28 cellular contexts compared by ENCODE assay signal in genomic region chr14:39324097-39324496, GRCh38.
A peak's percentile ranks its signal among the peaks of the same experiment; 100 is the strongest.
DNase-seq lines count a peak whose midpoint lies in the region; ATAC-seq, FAIRE-seq and TF ChIP-seq lines count a peak whose summit lies in the region.
"Had no signal": no experiment of that assay in that cellular context is flagged by ENCODE, and none has a peak within 500 bp of the region (broad histone marks: within the 10 kb centered on the region; RNA-seq: fewer than 3 reads in every experiment).

No MANE protein-coding gene starts in this region.

- H3K4me3 ChIP-seq in HepG2 (replicated peaks in 1 of 3; ENCODE audit: insufficient read depth in 1 of 3, low read depth in 2 of 3, low read length in 3 of 3) = no peak overlapping the region
- H3K4me3 ChIP-seq in right lobe of liver = no peak overlapping the region
- H3K4me3 ChIP-seq in endodermal cell (ENCODE audit: low read length) = no peak overlapping the region
- H3K4me3 ChIP-seq: BLaER1, GM12878 had no signal

- no peak for TF ChIP-seq POLR2A in HepG2 (IDR thresholded peaks at IDR 0.05; ENCODE audit: insufficient read depth in 1 of 2, low read depth in 2 of 2, low read length in 2 of 2)
- TF ChIP-seq POLR2A in right lobe of liver (IDR thresholded peaks at IDR 0.05) = no peak

- FAIRE-seq in HepG2 (lab: Jason Lieb, UNC) = no peak
- FAIRE-seq: A204.1, GM12878, GM12892, GM18507 had no signal

- intact Hi-C loops in HepG2 (cut with micrococcal nuclease; ENCODE audit: unreplicated experiment) (no loop called here), right lobe of liver (cut with DNase I) (no loop called here)

- H3K27ac Mint-ChIP-seq in activated T-helper 17 cell treated with anti-CD3 and anti-CD28 coated beads, Interleukin-2, amount 50 U/mL, for 72 hours = peak overlapping the region; percentile 9
- H3K27ac Mint-ChIP-seq in memory B cell = peak overlapping the region; percentile 26
- no peak overlapping the region for H3K27ac Mint-ChIP-seq in naive thymus-derived CD8-positive, alpha-beta T cell
- H3K27ac Mint-ChIP-seq in endodermal cell = no peak overlapping the region
- H3K27ac Mint-ChIP-seq: CD14-positive monocyte; CD4-positive, alpha-beta memory T cell; CD4-positive, CD25-positive, alpha-beta regulatory T cell had no signal

- no peak overlapping the region for H2AFZ ChIP-seq in HepG2 (ENCODE audit: low read length)

- no peaks in the 10 kb centered on the region for H3K9me3 Mint-ChIP-seq in activated T-helper 17 cell treated with anti-CD3 and anti-CD28 coated beads, Interleukin-2, amount 50 U/mL, for 72 hours
- H3K9me3 Mint-ChIP-seq in memory B cell = peaks cover 2% of the 10 kb centered on the region
- H3K9me3 Mint-ChIP-seq in naive thymus-derived CD8-positive, alpha-beta T cell = no peaks in the 10 kb centered on the region
- peaks cover 5% of the 10 kb centered on the region for H3K9me3 Mint-ChIP-seq in endodermal cell
- H3K9me3 Mint-ChIP-seq: CD4-positive, alpha-beta memory T cell; CD4-positive, CD25-positive, alpha-beta regulatory T cell; CD8-positive, alpha-beta memory T cell had no signal

- CTCF ChIA-PET in HepG2 (lab: Yijun Ruan, JAX; ENCODE audit: low intra/inter-chr PET ratio, low total read pairs) = no interaction called here

- BruUV-seq in HepG2 (replicated peaks; lab: Mats Ljungman, UMichigan) = no TSS peak

- no peak for TF ChIP-seq CTCF in HepG2 (CRISPR knock-in tag; IDR thresholded peaks at IDR 0.05)
- TF ChIP-seq CTCF in right lobe of liver (IDR thresholded peaks at IDR 0.05) = no peak
- no peak for TF ChIP-seq CTCF in endodermal cell (conservative IDR thresholded peaks at IDR 0.05)

- H3K4me2 ChIP-seq in HepG2 (ENCODE audit: low read depth, low read length) = no peak overlapping the region
- H3K4me2 ChIP-seq: BLaER1 had no signal

- WGBS in HepG2 (ENCODE audit: low lambda C conversion rate) = 96% methylated on average over 2 of the region's 2 CpGs
- 57% methylated on average over 2 of the region's 2 CpGs for WGBS in right lobe of liver (ENCODE audit: insufficient coverage, low coverage, low lambda C conversion rate, missing lambda C conversion rate)
- WGBS in endodermal cell (ENCODE audit: insufficient coverage in 1 of 2, insufficient read length in 1 of 2), 2 experiments = 85% methylated on average over 2 of the region's 2 CpGs; no CpG with 5 or more reads in 1 of the 2 experiments

- no peaks in the 10 kb centered on the region for H3K4me1 ChIP-seq in HepG2 (ENCODE audit: insufficient read depth, low read length)
- no peaks in the 10 kb centered on the region for H3K4me1 ChIP-seq in right lobe of liver
- no peaks in the 10 kb centered on the region for H3K4me1 ChIP-seq in endodermal cell (ENCODE audit: control insufficient read depth, insufficient read depth, low read length)
- H3K4me1 ChIP-seq: BLaER1 had no signal

- no peak overlapping the region for H3K27ac ChIP-seq in HepG2 (ENCODE audit: extremely low read length, insufficient read depth, low read length)
- no peak overlapping the region for H3K27ac ChIP-seq in right lobe of liver
- H3K27ac ChIP-seq in caudate nucleus (ENCODE audit: low read depth, low read length) = peak overlapping the region; percentile 16
- no peak overlapping the region for H3K27ac ChIP-seq in endodermal cell (ENCODE audit: low read depth, low read length)
- H3K27ac ChIP-seq: BLaER1 had no signal

- DNase-seq in HepG2 (ENCODE audit: low spot score) = no peak
- DNase-seq in right lobe of liver = no peak
- no peak for DNase-seq in caudate nucleus (lab: John Stamatoyannopoulos, UW)
- DNase-seq in memory B cell (ENCODE audit: low spot score in 2 of 2) = no peak
- no peak for DNase-seq in naive thymus-derived CD8-positive, alpha-beta T cell
- no peak for DNase-seq in endodermal cell
- DNase-seq: 8988T; ACHN; BE2C; C1 segment of cervical spinal cord; CD4-positive, alpha-beta memory T cell; CD4-positive, CD25-positive, alpha-beta regulatory T cell; CD8-positive, alpha-beta memory T cell; COR-L47; DMS 273 treated with DMSO at 0.1 percent for 48 hours; DMS153; DMS53; DMS79; DND-41; EL; GDM1 had no signal

- H3K4me1 Mint-ChIP-seq in activated T-helper 17 cell treated with anti-CD3 and anti-CD28 coated beads, Interleukin-2, amount 50 U/mL, for 72 hours = no peaks in the 10 kb centered on the region
- H3K4me1 Mint-ChIP-seq in memory B cell = peaks cover 5% of the 10 kb centered on the region
- H3K4me1 Mint-ChIP-seq in naive thymus-derived CD8-positive, alpha-beta T cell = peaks cover 4 to 12% (median 8%) of the 10 kb centered on the region in 4 donors
- H3K4me1 Mint-ChIP-seq in endodermal cell = no peaks in the 10 kb centered on the region
- H3K4me1 Mint-ChIP-seq: CD14-positive monocyte had no signal

- no peak for ATAC-seq in HepG2
- ATAC-seq in right lobe of liver = no peak
- ATAC-seq in activated T-helper 17 cell treated with anti-CD3 and anti-CD28 coated beads, Interleukin-2, amount 50 U/mL, for 72 hours (replicated peaks) = no peak
- no peak for ATAC-seq in memory B cell (ENCODE audit: low read depth)
- no peak for ATAC-seq in naive thymus-derived CD8-positive, alpha-beta T cell
- ATAC-seq: GM12878 had no signal

- H3K9me3 ChIP-seq in HepG2 (ENCODE audit: low read length) (no peaks in the 10 kb centered on the region), right lobe of liver (no peaks in the 10 kb centered on the region), endodermal cell (ENCODE audit: control insufficient read depth, low read length) (no peaks in the 10 kb centered on the region)
- H3K9me3 ChIP-seq: BE2C had no signal

- H3K4me3 Mint-ChIP-seq in activated T-helper 17 cell treated with anti-CD3 and anti-CD28 coated beads, Interleukin-2, amount 50 U/mL, for 72 hours = no peak overlapping the region
- no peak overlapping the region for H3K4me3 Mint-ChIP-seq in memory B cell
- no peak overlapping the region for H3K4me3 Mint-ChIP-seq in naive thymus-derived CD8-positive, alpha-beta T cell
- H3K4me3 Mint-ChIP-seq in endodermal cell = no peak overlapping the region
- H3K4me3 Mint-ChIP-seq: CD14-positive monocyte; CD4-positive, alpha-beta memory T cell; CD4-positive, CD25-positive, alpha-beta regulatory T cell; CD8-positive, alpha-beta memory T cell had no signal

- H3K27me3 ChIP-seq in HepG2 (ENCODE audit: control insufficient read depth in 1 of 2, insufficient read depth in 2 of 2, low read length in 2 of 2) = no peaks in the 10 kb centered on the region
- no peaks in the 10 kb centered on the region for H3K27me3 ChIP-seq in right lobe of liver
- no peaks in the 10 kb centered on the region for H3K27me3 ChIP-seq in endodermal cell (ENCODE audit: control insufficient read depth, insufficient read depth, low read length, poor library complexity, severe bottlenecking)
- H3K27me3 ChIP-seq: BE2C, BLaER1 had no signal

- TF ChIP-seq EP300 in HepG2 (IDR thresholded peaks at IDR 0.05; ENCODE audit: low read depth in 2 of 2, low read length in 2 of 2) (no peak), HepG2 (CRISPR knock-in tag; IDR thresholded peaks at IDR 0.05; ENCODE audit: borderline replicate concordance) (no peak)

- H4K20me1 ChIP-seq in HepG2 (ENCODE audit: insufficient read depth, low read length) = no peaks in the 10 kb centered on the region
- H4K20me1 ChIP-seq: BLaER1 had no signal

- H3K9ac ChIP-seq in HepG2 (ENCODE audit: insufficient read depth, low read depth, low read length) (no peak overlapping the region), endodermal cell (ENCODE audit: extremely low read depth, low read length, poor library complexity, severe bottlenecking) (no peak overlapping the region)
- H3K9ac ChIP-seq: BLaER1 had no signal

- TF ChIP-seq RAD21 in HepG2 (CRISPR knock-in tag; IDR thresholded peaks at IDR 0.05) = no peak

- no peaks in the 10 kb centered on the region for H3K27me3 Mint-ChIP-seq in activated T-helper 17 cell treated with anti-CD3 and anti-CD28 coated beads, Interleukin-2, amount 50 U/mL, for 72 hours
- H3K27me3 Mint-ChIP-seq in memory B cell = no peaks in the 10 kb centered on the region
- no peaks in the 10 kb centered on the region for H3K27me3 Mint-ChIP-seq in naive thymus-derived CD8-positive, alpha-beta T cell
- no peaks in the 10 kb centered on the region for H3K27me3 Mint-ChIP-seq in endodermal cell (ENCODE audit: insufficient read depth)
- H3K27me3 Mint-ChIP-seq: CD4-positive, alpha-beta memory T cell; CD4-positive, CD25-positive, alpha-beta regulatory T cell; CD8-positive, alpha-beta memory T cell had no signal

- POLR2A ChIA-PET in HepG2 (lab: Yijun Ruan, JAX) = interaction anchor here (1.0 kb wide), 1 partner anchor 154 kb away, joined by 4 read pairs; the partner anchor contains the start of gene TRAPPC6B
- POLR2A ChIA-PET in naive thymus-derived CD8-positive, alpha-beta T cell (lab: Charles Lee) = no interaction called here

- in situ Hi-C loops in HepG2 (cut with HindIII; ENCODE audit: extremely low pct_ligation_motif_present, low pct_unique_long_range_greater_than_20kb) = no loop called here

- H3K36me3 ChIP-seq in HepG2 (replicated peaks in 1 of 2; ENCODE audit: control insufficient read depth in 1 of 2, insufficient read depth in 2 of 2, low read length in 2 of 2) (peaks cover 22 to 57% of the 10 kb centered on the region in 2 experiments), right lobe of liver (peaks cover 0 to 53% (median 27%) of the 10 kb centered on the region in 4 donors), endodermal cell (ENCODE audit: control insufficient read depth, insufficient read depth, low read length) (peaks cover 23% of the 10 kb centered on the region)

- H3K79me2 ChIP-seq in HepG2 (ENCODE audit: insufficient read depth, low read length) = no peaks in the 10 kb centered on the region

- peaks cover 57% of the 10 kb centered on the region for H3K36me3 Mint-ChIP-seq in activated T-helper 17 cell treated with anti-CD3 and anti-CD28 coated beads, Interleukin-2, amount 50 U/mL, for 72 hours (ENCODE audit: low read depth)
- H3K36me3 Mint-ChIP-seq in memory B cell (peaks cover 30% of the 10 kb centered on the region), endodermal cell (ENCODE audit: low read depth) (peaks cover 35% of the 10 kb centered on the region)
- H3K36me3 Mint-ChIP-seq in naive thymus-derived CD8-positive, alpha-beta T cell = peaks cover 25 to 73% (median 39%) of the 10 kb centered on the region in 3 donors

TF ChIP-seq in HepG2, 621 proteins besides CTCF, POLR2A, EP300 and RAD21 (continues in another document):
- peak; percentile 64 to 78 for TF ChIP-seq MAFK (conservative IDR thresholded peaks at IDR 0.05 in 1 of 2, IDR thresholded peaks at IDR 0.05 in 1 of 2; ENCODE audit: low read length in 2 of 2)
- no peak for TF ChIP-seq MIXL1 (CRISPR knock-in tag; IDR thresholded peaks at IDR 0.05)
- no peak for TF ChIP-seq NPAS2 (CRISPR knock-in tag; IDR thresholded peaks at IDR 0.05; ENCODE audit: borderline replicate concordance)

Comparison
In these comparisons a context has a peak if more than half of its experiments do, and no peak if none do; other contexts are left out.
1. H3K27ac Mint-ChIP-seq: peak in activated T-helper 17 cell treated with anti-CD3 and anti-CD28 coated beads, Interleukin-2, amount 50 U/mL, for 72 hours (single experiment) and memory B cell (single experiment); none in naive thymus-derived CD8-positive, alpha-beta T cell (0 of 10) and endodermal cell (single experiment).